Comparison of ENCODE assay signal across 8 cellular contexts in the genomic region with DNA sequence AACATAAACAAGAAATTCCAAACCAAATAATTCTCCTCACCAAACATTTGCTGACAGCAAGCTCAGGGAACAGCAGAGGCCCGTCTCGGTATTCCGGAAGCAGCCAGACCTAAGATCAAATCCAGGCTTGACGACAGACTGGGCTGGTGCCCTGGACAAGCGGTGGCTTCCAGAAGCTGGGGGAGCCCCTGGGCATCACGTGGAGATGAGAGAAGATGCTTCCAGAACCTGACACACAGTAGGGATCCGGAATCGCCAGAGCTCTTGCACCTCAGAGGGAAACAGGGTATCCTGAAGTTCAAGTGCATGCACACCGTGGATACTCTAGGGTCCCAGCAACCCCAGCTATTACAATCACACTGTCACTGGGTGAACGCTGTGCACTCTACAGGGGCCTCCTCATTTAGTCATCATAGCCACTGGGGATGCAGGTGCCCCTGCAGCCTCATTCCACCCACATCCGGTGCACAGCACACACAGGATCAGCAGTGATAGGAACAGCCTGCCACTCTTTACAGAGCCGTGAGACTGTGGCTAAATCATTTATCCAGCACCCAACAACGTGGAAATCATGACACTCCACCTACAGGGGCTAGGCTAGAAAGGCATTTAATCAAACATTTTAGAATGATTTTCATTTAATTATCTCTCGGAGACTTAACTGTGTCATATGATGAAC.
DNase-seq lines count a peak whose midpoint lies in the region; ATAC-seq and TF ChIP-seq lines count a peak whose summit lies in the region.

No MANE protein-coding gene starts in this region.

- H3K27ac Mint-ChIP-seq in activated CD4-positive, alpha-beta T cell treated with anti-CD3 and anti-CD28 coated beads, Interleukin-2, amount 10 ng/mL, durations not matched to agents 24 days and 14 days, result peak overlapping the region; percentile 85
- peak overlapping the region; percentile 57 for H3K27ac Mint-ChIP-seq in endothelial cell (ENCODE audit: unreplicated experiment)

- intact Hi-C loops in activated CD4-positive, alpha-beta T cell treated with anti-CD3 and anti-CD28 coated beads, Interleukin-2, amount 10 ng/mL, durations not matched to agents 24 days and 14 days (cut with micrococcal nuclease), result loop anchor here (1.0 to 5.0 kb wide), 5 partner anchors 9 to 82 kb away; no protein-coding TSS in a partner anchor

- peaks cover 10% of the 10 kb centered on the region for H3K4me1 ChIP-seq in HAP-1

- H3K27me3 Mint-ChIP-seq in activated CD4-positive, alpha-beta T cell treated with anti-CD3 and anti-CD28 coated beads, Interleukin-2, amount 10 ng/mL, durations not matched to agents 24 days and 14 days, result peaks cover under 1% of the 10 kb centered on the region
- peaks cover 3% of the 10 kb centered on the region for H3K27me3 Mint-ChIP-seq in endothelial cell (ENCODE audit: unreplicated experiment)

- peak; percentile 23 for DNase-seq in Daoy (ENCODE audit: low read depth)
- DNase-seq in activated CD4-positive, alpha-beta T cell treated with anti-CD3 and anti-CD28 coated beads, Interleukin-2, amount 10 ng/mL, durations not matched to agents 24 days and 14 days, result peak; percentile 92
- DNase-seq in endothelial cell (ENCODE audit: low spot score), result no peak
- peak; percentile 41 to 77 for DNase-seq in stimulated activated CD4-positive, alpha-beta T cell treated with anti-CD3 and anti-CD28 coated beads, Interleukin-4, amount 100 ng/mL, for 4 hours
- DNase-seq in NOMO-1 (lab: John Stamatoyannopoulos, UW; ENCODE audit: unreplicated experiment in 2 of 2), result no peak
- DNase-seq in HAP-1 (ENCODE audit: low spot score in 2 of 2), result no peak
- no peak for DNase-seq in HuH-7 (ENCODE audit: low spot score)

- TF ChIP-seq CTCF in endothelial cell (IDR thresholded peaks at IDR 0.05; ENCODE audit: unreplicated experiment), result no peak

- peaks cover 64% of the 10 kb centered on the region for H3K4me1 Mint-ChIP-seq in activated CD4-positive, alpha-beta T cell treated with anti-CD3 and anti-CD28 coated beads, Interleukin-2, amount 10 ng/mL, durations not matched to agents 24 days and 14 days
- H3K4me1 Mint-ChIP-seq in endothelial cell (ENCODE audit: unreplicated experiment), result peaks cover 17% of the 10 kb centered on the region

- H3K4me3 ChIP-seq in HAP-1, result no peak overlapping the region

- peaks cover 5% of the 10 kb centered on the region for H3K36me3 Mint-ChIP-seq in activated CD4-positive, alpha-beta T cell treated with anti-CD3 and anti-CD28 coated beads, Interleukin-2, amount 10 ng/mL, durations not matched to agents 24 days and 14 days (ENCODE audit: low read depth)
- no peaks in the 10 kb centered on the region for H3K36me3 Mint-ChIP-seq in endothelial cell (ENCODE audit: low read depth, unreplicated experiment)

- no peaks in the 10 kb centered on the region for H3K27me3 ChIP-seq in HAP-1 (ENCODE audit: low read depth)

- ATAC-seq in HG02678 (IDR thresholded peaks at IDR 0.05; ENCODE audit: unreplicated experiment), result no peak

- in situ Hi-C loops in HAP-1 (cut with MboI; ENCODE audit: low sequenced_read_pairs), result no loop called here

- no peaks in the 10 kb centered on the region for H3K9me3 Mint-ChIP-seq in activated CD4-positive, alpha-beta T cell treated with anti-CD3 and anti-CD28 coated beads, Interleukin-2, amount 10 ng/mL, durations not matched to agents 24 days and 14 days
- H3K9me3 Mint-ChIP-seq in endothelial cell (ENCODE audit: unreplicated experiment), result no peaks in the 10 kb centered on the region

- no peaks in the 10 kb centered on the region for H3K9me3 ChIP-seq in HAP-1

- H3K36me3 ChIP-seq in HAP-1 (replicated peaks), result no peaks in the 10 kb centered on the region

- peak overlapping the region; percentile 81 for H3K4me3 Mint-ChIP-seq in activated CD4-positive, alpha-beta T cell treated with anti-CD3 and anti-CD28 coated beads, Interleukin-2, amount 10 ng/mL, durations not matched to agents 24 days and 14 days
- no peak overlapping the region for H3K4me3 Mint-ChIP-seq in endothelial cell (ENCODE audit: unreplicated experiment)

Comparison
In these comparisons a context has a peak if more than half of its experiments do, and no peak if none do; other contexts are left out.
1. DNase-seq: peak in Daoy (single experiment), activated CD4-positive, alpha-beta T cell treated with anti-CD3 and anti-CD28 coated beads, Interleukin-2, amount 10 ng/mL, durations not matched to agents 24 days and 14 days (single experiment) and stimulated activated CD4-positive, alpha-beta T cell treated with anti-CD3 and anti-CD28 coated beads, Interleukin-4, amount 100 ng/mL, for 4 hours (2 of 2); none in endothelial cell (single experiment), NOMO-1 (0 of 2), HAP-1 (0 of 2) and HuH-7 (single experiment).